Comparison of ENCODE assay signal across 8 cellular contexts in the genomic region with DNA sequence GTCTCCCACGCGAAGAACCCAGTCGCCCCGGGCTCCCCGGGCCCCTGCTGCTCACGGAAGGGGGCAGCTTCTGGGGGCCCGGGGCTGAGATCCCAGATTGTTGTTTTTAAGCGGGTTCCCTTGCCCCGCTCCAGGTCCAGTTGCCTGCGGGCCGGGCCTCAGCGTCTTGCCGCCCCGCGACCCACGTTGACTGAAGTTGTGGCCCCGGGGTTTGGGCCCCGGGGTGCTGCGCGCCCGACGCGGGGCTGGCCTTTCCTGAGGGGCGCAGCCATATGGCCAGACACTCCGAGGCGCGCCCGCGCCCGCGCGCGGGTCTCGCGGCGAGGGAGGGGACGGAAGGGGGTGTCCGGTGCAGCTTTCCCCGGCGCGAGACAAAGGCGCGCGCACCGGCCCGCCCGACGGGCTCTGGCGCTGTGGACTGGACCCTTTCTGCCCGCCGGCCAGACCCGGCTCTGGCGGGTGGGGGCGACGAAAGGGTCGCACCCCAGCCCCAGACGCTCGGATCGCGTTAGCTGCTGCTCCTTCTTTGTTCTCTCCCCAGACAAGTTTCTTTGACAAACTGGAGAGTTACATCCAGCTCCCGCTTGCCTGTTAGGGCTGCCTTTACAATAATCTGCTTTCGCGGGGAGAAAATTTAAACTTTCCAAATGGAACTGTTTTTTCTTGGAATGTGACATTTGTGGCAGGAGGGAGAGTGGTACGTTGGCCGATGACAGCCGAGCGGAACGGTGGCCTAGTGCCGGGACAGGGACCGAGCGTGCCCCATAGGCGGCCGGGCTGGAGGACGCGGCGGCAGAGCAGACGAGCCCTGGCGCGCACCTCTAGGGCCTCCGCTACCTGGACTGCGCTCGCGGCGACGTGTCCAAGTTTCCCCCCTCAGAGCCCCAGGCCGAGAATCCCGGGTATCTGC. TPM values are rescaled to one million over a fixed set of nuclear protein-coding genes. Genes with fewer than 3 reads are reported as not detected.
DNase-seq lines count a peak whose midpoint lies in the region; ATAC-seq and FAIRE-seq lines count a peak whose summit lies in the region.

No MANE protein-coding gene starts in this region.

- FAIRE-seq in RCC 7860 (lab: Jason Lieb, UNC) = no peak

- peak overlapping the region; percentile 86 to 98 (median 96) for H3K4me2 ChIP-seq in BLaER1 treated with 17β-estradiol and CSF1 and Interleukin-3, amounts not matched to agents 10 nM and 100 nM

- no peaks in the 10 kb centered on the region for H3K27me3 ChIP-seq in BLaER1 treated with 17β-estradiol and CSF1 and Interleukin-3, amounts not matched to agents 10 nM and 100 nM

- H3K36me3 ChIP-seq in BLaER1 treated with 17β-estradiol and CSF1 and Interleukin-3, amounts not matched to agents 10 nM and 100 nM = peaks cover 0 to 8% (median 4%) of the 10 kb centered on the region in 11 experiments; a peak in 4 of 22 replicates

- H3K27ac ChIP-seq in BLaER1 treated with 17β-estradiol and CSF1 and Interleukin-3, amounts not matched to agents 10 nM and 100 nM = peak overlapping the region; percentile 43 to 94 (median 90); a peak in 21 of 22 replicates

- peak; percentile 43 for DNase-seq in NCI-H345 treated with DMSO at 0.1 percent for 48 hours (lab: John Stamatoyannopoulos, UW; ENCODE audit: unreplicated experiment)
- peak; percentile 31 for DNase-seq in cerebellum (ENCODE audit: low spot score)
- DNase-seq in left kidney (ENCODE audit: low read depth, low spot score) = peak; percentile 86
- DNase-seq in stimulated activated naive CD8-positive, alpha-beta T cell treated with anti-CD3 and anti-CD28 coated beads, Interleukin-15, Interleukin-2, amounts not matched to agents 100 U/mL and 50 U/mL, for 24 hours = no peak
- no peak for DNase-seq in RCC 7860 (ENCODE audit: low spot score)
- no peak for DNase-seq in GOT3 (lab: John Stamatoyannopoulos, UW)

- peaks cover 13 to 24% (median 22%) of the 10 kb centered on the region in 10 experiments for H3K4me1 ChIP-seq in BLaER1 treated with 17β-estradiol and CSF1 and Interleukin-3, amounts not matched to agents 10 nM and 100 nM

- H3K4me3 ChIP-seq in BLaER1 treated with 17β-estradiol and CSF1 and Interleukin-3, amounts not matched to agents 10 nM and 100 nM = peak overlapping the region; percentile 77 to 99 (median 92)

- peak; percentile 36 for ATAC-seq in GM19372 (IDR thresholded peaks at IDR 0.05; ENCODE audit: low read depth, unreplicated experiment)
- peak; percentile 19 for ATAC-seq in stimulated activated naive CD8-positive, alpha-beta T cell treated with anti-CD3 and anti-CD28 coated beads, Interleukin-15, Interleukin-2, amounts not matched to agents 100 U/mL and 50 U/mL, for 24 hours

- H4K20me1 ChIP-seq in BLaER1 treated with 17β-estradiol and CSF1 and Interleukin-3, amounts not matched to agents 10 nM and 100 nM = peaks cover 0 to 29% (median 17%) of the 10 kb centered on the region in 11 experiments; a peak in 12 of 22 replicates

- H3K9ac ChIP-seq in BLaER1 treated with 17β-estradiol and CSF1 and Interleukin-3, amounts not matched to agents 10 nM and 100 nM = peak overlapping the region; percentile 85 to 97 (median 93)

- H3K9me3 ChIP-seq in BLaER1 treated with 17β-estradiol and CSF1 and Interleukin-3, amounts not matched to agents 10 nM and 100 nM (replicated peaks in 1 of 11) = peaks cover 0 to 18% (median 9%) of the 10 kb centered on the region in 11 experiments; a peak in 11 of 22 replicates

RNA-seq across cellular contexts. Expression of gene AMOTL1, which starts 0.7 kb away (rescaled TPM):
- 44.4 TPM for total RNA-seq in cerebellum

Comparison
In these comparisons a context has a peak if more than half of its experiments do, and no peak if none do; other contexts are left out.
1. DNase-seq: peak in NCI-H345 treated with DMSO at 0.1 percent for 48 hours (single experiment), cerebellum (single experiment) and left kidney (single experiment); none in stimulated activated naive CD8-positive, alpha-beta T cell treated with anti-CD3 and anti-CD28 coated beads, Interleukin-15, Interleukin-2, amounts not matched to agents 100 U/mL and 50 U/mL, for 24 hours (single experiment), RCC 7860 (single experiment) and GOT3 (single experiment).